17 cellular contexts compared by ENCODE assay signal in the genomic region with DNA sequence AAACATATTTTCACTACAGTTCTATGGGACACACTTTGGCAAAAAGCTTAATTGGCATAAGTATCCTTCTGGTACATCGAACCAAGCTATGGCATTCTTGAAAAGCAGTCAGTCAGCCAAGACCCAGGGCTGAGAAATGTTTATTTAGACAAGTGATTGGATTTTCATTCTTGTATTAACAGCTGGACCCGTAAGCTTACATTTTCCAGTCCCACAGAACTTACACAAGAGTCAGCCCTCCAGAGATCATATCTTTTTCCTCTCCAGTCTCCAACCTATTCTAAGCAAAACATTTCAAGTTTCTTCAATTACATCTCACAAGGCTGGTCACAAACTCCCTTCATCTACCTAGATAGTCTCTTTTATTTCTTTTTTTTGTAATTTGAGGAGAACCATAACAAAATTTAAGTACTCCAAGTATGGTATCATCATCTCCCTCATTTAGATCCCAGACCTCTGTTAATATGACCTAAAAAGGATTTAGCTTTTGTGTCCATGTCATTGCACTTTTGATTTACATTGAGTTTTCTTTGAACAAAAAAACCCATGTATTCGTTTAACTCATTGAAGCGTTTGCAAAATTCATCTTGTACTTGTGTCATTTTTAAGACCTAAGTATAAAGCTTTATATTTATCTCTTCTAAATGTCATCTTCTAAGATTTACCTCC.
DNase-seq lines count a peak whose midpoint lies in the region; ATAC-seq and TF ChIP-seq lines count a peak whose summit lies in the region.
"Had no signal": no experiment of that assay in that cellular context is flagged by ENCODE, and none has a peak within 500 bp of the region (broad histone marks: within the 10 kb centered on the region; RNA-seq: fewer than 3 reads in every experiment).

No MANE protein-coding gene starts in this region.

- no peaks in the 10 kb centered on the region for H3K36me3 ChIP-seq in cardiac muscle cell
- no peaks in the 10 kb centered on the region for H3K36me3 ChIP-seq in adipocyte (ENCODE audit: control insufficient read depth, insufficient read depth, low read length, severe bottlenecking)

- no peaks in the 10 kb centered on the region for H3K27me3 ChIP-seq in cardiac muscle cell
- H3K27me3 ChIP-seq in adipocyte (replicated peaks; ENCODE audit: control insufficient read depth, insufficient read depth, low read length): peaks cover 6% of the 10 kb centered on the region

- intact Hi-C loops in left ventricle myocardium superior (cut with micrococcal nuclease): no loop called here

- H3K27ac ChIP-seq in cardiac muscle cell: peak overlapping the region; percentile 48

- no peak overlapping the region for H3K9ac ChIP-seq in adipocyte (ENCODE audit: low read length)

- H3K9me3 ChIP-seq in cardiac muscle cell (ENCODE audit: low read depth): no peaks in the 10 kb centered on the region
- no peaks in the 10 kb centered on the region for H3K9me3 ChIP-seq in adipocyte (ENCODE audit: control insufficient read depth, low read length)

- DNase-seq in cardiac muscle cell (ENCODE audit: low read depth in 1 of 2, low spot score in 1 of 2) (no peak), left ventricle myocardium superior (no peak), adipocyte (ENCODE audit: low read depth) (peak; percentile 82), fibroblast of peridontal ligament (ENCODE audit: extremely low read depth) (peak; percentile 83), DMS53 (lab: John Stamatoyannopoulos, UW) (no peak), islet precursor cell (no peak)
- DNase-seq: CD4-positive, alpha-beta T cell; GOT3; NCI-H1105; NCI-H2081 treated with DMSO at 0.1 percent for 48 hours; NCI-H510A; NCI-H774; PC-3; RPMI8226; SHP77 treated with DMSO at 0.1 percent for 48 hours had no signal

- no peak for ATAC-seq in left ventricle myocardium superior
- ATAC-seq in GM18907 (IDR thresholded peaks at IDR 0.05; ENCODE audit: unreplicated experiment): no peak
- no peak for ATAC-seq in HG03439 (IDR thresholded peaks at IDR 0.05; ENCODE audit: unreplicated experiment)
- ATAC-seq: PC-3 had no signal

- H3K4me1 ChIP-seq in cardiac muscle cell (ENCODE audit: low read depth) (peaks cover 12% of the 10 kb centered on the region), adipocyte (ENCODE audit: control insufficient read depth, insufficient read depth, low read length) (no peaks in the 10 kb centered on the region)

- no peak for TF ChIP-seq CTCF in cardiac muscle cell (IDR thresholded peaks at IDR 0.05; ENCODE audit: low read depth, low read length)

- H3K4me3 ChIP-seq in cardiac muscle cell (no peak overlapping the region), adipocyte (ENCODE audit: low read length) (no peak overlapping the region)

Comparison
In these comparisons a context has a peak if more than half of its experiments do, and no peak if none do; other contexts are left out.
1. DNase-seq: peak in adipocyte (single experiment) and fibroblast of peridontal ligament (single experiment); none in cardiac muscle cell (0 of 2), left ventricle myocardium superior (single experiment), DMS53 (single experiment) and islet precursor cell (single experiment).